In the genomic region with DNA sequence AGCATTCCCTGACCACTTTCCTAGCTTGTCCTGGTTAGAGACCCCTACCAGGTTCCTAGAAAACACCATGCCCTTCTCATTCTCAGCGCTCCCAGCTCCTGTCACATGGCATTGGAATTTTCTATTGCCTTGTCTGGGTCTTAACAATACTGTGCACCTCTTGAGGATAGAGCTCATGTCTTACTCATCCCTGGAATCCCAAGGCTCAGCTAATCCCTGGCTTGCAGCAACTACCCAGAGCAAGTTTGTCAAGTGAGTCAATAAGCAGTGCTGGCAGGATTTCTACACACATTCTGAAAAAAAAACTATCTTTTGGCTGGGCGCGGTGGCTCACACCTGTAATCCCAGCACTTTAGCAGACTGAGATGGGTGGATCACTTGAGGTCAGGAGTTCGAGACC, we compare ENCODE assay signal across 12 cellular contexts. TPM values are rescaled to one million over a fixed set of nuclear protein-coding genes. Genes with fewer than 3 reads are reported as not detected.
A peak's percentile ranks its signal among the peaks of the same experiment; 100 is the strongest.
DNase-seq lines count a peak whose midpoint lies in the region; ATAC-seq and TF ChIP-seq lines count a peak whose summit lies in the region.
"Had no signal": no experiment of that assay in that cellular context is flagged by ENCODE, and none has a peak within 500 bp of the region (broad histone marks: within the 10 kb centered on the region; RNA-seq: fewer than 3 reads in every experiment).

No MANE protein-coding gene starts in this region.

- no peak for ATAC-seq in activated T-cell treated with anti-CD3 and anti-CD28 coated beads, Interleukin-2, amount 50 U/mL, for 4 hours
- ATAC-seq in SK-N-SH treated with all-trans-retinoic acid at 6 μM for 48 hours = peak; percentile 98

- no peaks in the 10 kb centered on the region for H3K27me3 Mint-ChIP-seq in activated T-cell treated with anti-CD3 and anti-CD28 coated beads, Interleukin-2, amount 50 U/mL, for 24 hours
- H3K27me3 Mint-ChIP-seq in activated T-cell treated with anti-CD3 and anti-CD28 coated beads, Interleukin-2, amount 50 U/mL, for 4 hours (ENCODE audit: low read depth) = no peaks in the 10 kb centered on the region

- no peak for TF ChIP-seq CTCF in spleen (IDR thresholded peaks at IDR 0.05 in 8 of 11, conservative IDR thresholded peaks at IDR 0.05 in 3 of 11)

- no peaks in the 10 kb centered on the region for H3K36me3 Mint-ChIP-seq in activated T-cell treated with anti-CD3 and anti-CD28 coated beads, Interleukin-2, amount 50 U/mL, for 24 hours (ENCODE audit: low read depth)
- no peaks in the 10 kb centered on the region for H3K36me3 Mint-ChIP-seq in activated T-cell treated with anti-CD3 and anti-CD28 coated beads, Interleukin-2, amount 50 U/mL, for 4 hours (ENCODE audit: insufficient read depth)

- intact Hi-C loops in spleen (cut with DNase I; ENCODE audit: low total_unique reads) = no loop called here

- H3K27ac ChIP-seq in temporal lobe (ENCODE audit: low read depth, low read length) = peak overlapping the region; percentile 63
- no peak overlapping the region for H3K27ac ChIP-seq in spleen
- H3K27ac ChIP-seq: C4-2B, parathyroid adenoma had no signal

- H3K27ac Mint-ChIP-seq in activated T-cell treated with anti-CD3 and anti-CD28 coated beads, Interleukin-2, amount 50 U/mL, for 24 hours = no peak overlapping the region
- H3K27ac Mint-ChIP-seq: activated naive CD8-positive, alpha-beta T cell treated with anti-CD3 and anti-CD28 coated beads, Interleukin-2, amount 10 ng/mL, durations not matched to agents 7 days and 5 days had no signal

- H3K4me3 ChIP-seq in spleen = no peak overlapping the region
- H3K4me3 ChIP-seq: heart right ventricle had no signal

- H3K36me3 ChIP-seq in spleen = no peaks in the 10 kb centered on the region
- H3K36me3 ChIP-seq: heart right ventricle had no signal

- peaks cover 0 to 23% (median 7%) of the 10 kb centered on the region in 6 donors for H3K4me1 ChIP-seq in spleen
- H3K4me1 ChIP-seq: parathyroid adenoma had no signal

- TF ChIP-seq POLR2A in spleen (IDR thresholded peaks at IDR 0.05) = no peak

- DNase-seq in activated T-cell treated with anti-CD3 and anti-CD28 coated beads, Interleukin-2, amount 50 U/mL, for 24 hours = peak; percentile 19
- DNase-seq in activated T-cell treated with anti-CD3 and anti-CD28 coated beads, Interleukin-2, amount 50 U/mL, for 4 hours = no peak
- peak; percentile 77 for DNase-seq in fibroblast of the conjunctiva (ENCODE audit: low read depth)
- no peak for DNase-seq in NCI-H526 (lab: John Stamatoyannopoulos, UW)
- no peak for DNase-seq in spleen
- DNase-seq in dermis blood vessel endothelial cell = no peak
- DNase-seq: activated naive CD8-positive, alpha-beta T cell treated with anti-CD3 and anti-CD28 coated beads, Interleukin-2, amount 10 ng/mL, durations not matched to agents 7 days and 5 days; heart right ventricle had no signal

- H3K27me3 ChIP-seq in spleen (replicated peaks in 1 of 7) = no peaks in the 10 kb centered on the region
- H3K27me3 ChIP-seq: heart right ventricle had no signal

- H3K9me3 Mint-ChIP-seq in activated T-cell treated with anti-CD3 and anti-CD28 coated beads, Interleukin-2, amount 50 U/mL, for 24 hours = no peaks in the 10 kb centered on the region
- no peaks in the 10 kb centered on the region for H3K9me3 Mint-ChIP-seq in activated T-cell treated with anti-CD3 and anti-CD28 coated beads, Interleukin-2, amount 50 U/mL, for 4 hours
- H3K9me3 Mint-ChIP-seq: activated naive CD8-positive, alpha-beta T cell treated with anti-CD3 and anti-CD28 coated beads, Interleukin-2, amount 10 ng/mL, durations not matched to agents 7 days and 5 days had no signal

- H3K9me3 ChIP-seq in spleen = no peaks in the 10 kb centered on the region
- H3K9me3 ChIP-seq: heart right ventricle had no signal

- H3K4me1 Mint-ChIP-seq in activated T-cell treated with anti-CD3 and anti-CD28 coated beads, Interleukin-2, amount 50 U/mL, for 24 hours (ENCODE audit: low read depth) = peaks cover 24% of the 10 kb centered on the region
- H3K4me1 Mint-ChIP-seq in activated T-cell treated with anti-CD3 and anti-CD28 coated beads, Interleukin-2, amount 50 U/mL, for 4 hours (ENCODE audit: low read depth) = peaks cover 16% of the 10 kb centered on the region

- 79 to 98% (median 93%) methylated on average over 4 of the region's 4 CpGs for WGBS in spleen, 5 donors

- H3K4me3 Mint-ChIP-seq in activated T-cell treated with anti-CD3 and anti-CD28 coated beads, Interleukin-2, amount 50 U/mL, for 24 hours = no peak overlapping the region
- H3K4me3 Mint-ChIP-seq in activated T-cell treated with anti-CD3 and anti-CD28 coated beads, Interleukin-2, amount 50 U/mL, for 4 hours = no peak overlapping the region
- H3K4me3 Mint-ChIP-seq: activated naive CD8-positive, alpha-beta T cell treated with anti-CD3 and anti-CD28 coated beads, Interleukin-2, amount 10 ng/mL, durations not matched to agents 7 days and 5 days had no signal

TF ChIP-seq in SK-N-SH treated with all-trans-retinoic acid at 6 μM for 48 hours, 23 proteins besides CTCF, POLR2A, EP300 and RAD21:
- no peak for TF ChIP-seq BACH2 (CRISPR knock-in tag; IDR thresholded peaks at IDR 0.05; ENCODE audit: borderline replicate concordance)
- no peak for TF ChIP-seq ZFP30 (CRISPR knock-in tag; IDR thresholded peaks at IDR 0.05)
- no peak for TF ChIP-seq GLIS3 (CRISPR knock-in tag; IDR thresholded peaks at IDR 0.05)
- no peak for TF ChIP-seq ZNF565 (CRISPR knock-in tag; conservative IDR thresholded peaks at IDR 0.05; ENCODE audit: low read depth)
- TF ChIP-seq RARB (CRISPR knock-in tag; IDR thresholded peaks at IDR 0.05) = no peak
- TF ChIP-seq, protein P1, sequence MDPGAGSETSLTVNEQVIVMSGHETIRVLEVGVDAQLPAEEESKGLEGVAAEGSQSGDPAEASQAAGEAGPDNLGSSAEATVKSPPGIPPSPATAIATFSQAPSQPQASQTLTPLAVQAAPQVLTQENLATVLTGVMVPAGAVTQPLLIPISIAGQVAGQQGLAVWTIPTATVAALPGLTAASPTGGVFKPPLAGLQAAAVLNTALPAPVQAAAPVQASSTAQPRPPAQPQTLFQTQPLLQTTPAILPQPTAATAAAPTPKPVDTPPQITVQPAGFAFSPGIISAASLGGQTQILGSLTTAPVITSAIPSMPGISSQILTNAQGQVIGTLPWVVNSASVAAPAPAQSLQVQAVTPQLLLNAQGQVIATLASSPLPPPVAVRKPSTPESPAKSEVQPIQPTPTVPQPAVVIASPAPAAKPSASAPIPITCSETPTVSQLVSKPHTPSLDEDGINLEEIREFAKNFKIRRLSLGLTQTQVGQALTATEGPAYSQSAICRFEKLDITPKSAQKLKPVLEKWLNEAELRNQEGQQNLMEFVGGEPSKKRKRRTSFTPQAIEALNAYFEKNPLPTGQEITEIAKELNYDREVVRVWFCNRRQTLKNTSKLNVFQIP (CRISPR knock-in tag; IDR thresholded peaks at IDR 0.05; ENCODE audit: borderline replicate concordance, low read depth) = no peak
- TF ChIP-seq ZNF70 (CRISPR knock-in tag; IDR thresholded peaks at IDR 0.05) = no peak
- TF ChIP-seq, protein P2, sequence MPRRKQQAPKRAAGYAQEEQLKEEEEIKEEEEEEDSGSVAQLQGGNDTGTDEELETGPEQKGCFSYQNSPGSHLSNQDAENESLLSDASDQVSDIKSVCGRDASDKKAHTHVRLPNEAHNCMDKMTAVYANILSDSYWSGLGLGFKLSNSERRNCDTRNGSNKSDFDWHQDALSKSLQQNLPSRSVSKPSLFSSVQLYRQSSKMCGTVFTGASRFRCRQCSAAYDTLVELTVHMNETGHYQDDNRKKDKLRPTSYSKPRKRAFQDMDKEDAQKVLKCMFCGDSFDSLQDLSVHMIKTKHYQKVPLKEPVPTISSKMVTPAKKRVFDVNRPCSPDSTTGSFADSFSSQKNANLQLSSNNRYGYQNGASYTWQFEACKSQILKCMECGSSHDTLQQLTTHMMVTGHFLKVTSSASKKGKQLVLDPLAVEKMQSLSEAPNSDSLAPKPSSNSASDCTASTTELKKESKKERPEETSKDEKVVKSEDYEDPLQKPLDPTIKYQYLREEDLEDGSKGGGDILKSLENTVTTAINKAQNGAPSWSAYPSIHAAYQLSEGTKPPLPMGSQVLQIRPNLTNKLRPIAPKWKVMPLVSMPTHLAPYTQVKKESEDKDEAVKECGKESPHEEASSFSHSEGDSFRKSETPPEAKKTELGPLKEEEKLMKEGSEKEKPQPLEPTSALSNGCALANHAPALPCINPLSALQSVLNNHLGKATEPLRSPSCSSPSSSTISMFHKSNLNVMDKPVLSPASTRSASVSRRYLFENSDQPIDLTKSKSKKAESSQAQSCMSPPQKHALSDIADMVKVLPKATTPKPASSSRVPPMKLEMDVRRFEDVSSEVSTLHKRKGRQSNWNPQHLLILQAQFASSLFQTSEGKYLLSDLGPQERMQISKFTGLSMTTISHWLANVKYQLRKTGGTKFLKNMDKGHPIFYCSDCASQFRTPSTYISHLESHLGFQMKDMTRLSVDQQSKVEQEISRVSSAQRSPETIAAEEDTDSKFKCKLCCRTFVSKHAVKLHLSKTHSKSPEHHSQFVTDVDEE (CRISPR knock-in tag; IDR thresholded peaks at IDR 0.05) = no peak
- TF ChIP-seq OSR1 (CRISPR knock-in tag; IDR thresholded peaks at IDR 0.05) = no peak
- TF ChIP-seq SNAI2 (CRISPR knock-in tag; IDR thresholded peaks at IDR 0.05) = no peak
- TF ChIP-seq ISL1 (CRISPR knock-in tag; IDR thresholded peaks at IDR 0.05) = no peak
- no peak for TF ChIP-seq ESRRG (CRISPR knock-in tag; IDR thresholded peaks at IDR 0.05)
- no peak for TF ChIP-seq ARNTL (CRISPR knock-in tag; IDR thresholded peaks at IDR 0.05; ENCODE audit: borderline replicate concordance, low read depth)

RNA-seq across cellular contexts. Expression of a gene that starts 11.7 kb away (rescaled TPM):
- total RNA-seq in activated T-cell treated with anti-CD3 and anti-CD28 coated beads, Interleukin-2, amount 50 U/mL, for 4 hours = 100 to 1,000 TPM; 155 to 182 (median 167) TPM
- total RNA-seq in temporal lobe (62.0 TPM), spleen (100 to 1,000 TPM in 3 of 7 donors, 10 to 100 TPM in 4; 77.5 to 138 (median 98.7) TPM), dermis blood vessel endothelial cell (158 and 231 TPM in 2 replicates)
- 100 to 1,000 TPM in 1 of 3 donors, 10 to 100 TPM in 2; 61.9 to 130 (median 94.2) TPM for polyA plus RNA-seq in spleen

RNA-seq across cellular contexts. Expression of a gene that starts 17.0 kb away (rescaled TPM):
- total RNA-seq in activated T-cell treated with anti-CD3 and anti-CD28 coated beads, Interleukin-2, amount 50 U/mL, for 4 hours = 10 to 100 TPM; 14.0 to 15.6 (median 15.3) TPM
- total RNA-seq in temporal lobe (11.6 TPM), spleen (10 to 100 TPM; 47.2 to 85.2 (median 59.7) TPM), dermis blood vessel endothelial cell (47.0 and 57.9 TPM in 2 replicates)
- polyA plus RNA-seq in spleen = 10 to 100 TPM; 15.5 to 25.0 (median 18.4) TPM

RNA-seq across cellular contexts. Expression of a gene that starts 24.8 kb away (rescaled TPM):
- 10 to 100 TPM; 65.3 to 90.1 (median 72.8) TPM for total RNA-seq in activated T-cell treated with anti-CD3 and anti-CD28 coated beads, Interleukin-2, amount 50 U/mL, for 4 hours
- total RNA-seq in temporal lobe (17.5 TPM), spleen (10 to 100 TPM; 13.3 to 32.1 (median 21.3) TPM), dermis blood vessel endothelial cell (9.4 and 14.6 TPM in 2 replicates)
- polyA plus RNA-seq in spleen = 10 to 100 TPM; 39.4 to 68.3 (median 58.2) TPM

Comparison
In these comparisons a context has a peak if more than half of its experiments do, and no peak if none do; other contexts are left out.
1. DNase-seq: peak in activated T-cell treated with anti-CD3 and anti-CD28 coated beads, Interleukin-2, amount 50 U/mL, for 24 hours (single experiment) and fibroblast of the conjunctiva (single experiment); none in activated T-cell treated with anti-CD3 and anti-CD28 coated beads, Interleukin-2, amount 50 U/mL, for 4 hours (single experiment), NCI-H526 (0 of 2), spleen (single experiment) and dermis blood vessel endothelial cell (single experiment).